In the genomic region with DNA sequence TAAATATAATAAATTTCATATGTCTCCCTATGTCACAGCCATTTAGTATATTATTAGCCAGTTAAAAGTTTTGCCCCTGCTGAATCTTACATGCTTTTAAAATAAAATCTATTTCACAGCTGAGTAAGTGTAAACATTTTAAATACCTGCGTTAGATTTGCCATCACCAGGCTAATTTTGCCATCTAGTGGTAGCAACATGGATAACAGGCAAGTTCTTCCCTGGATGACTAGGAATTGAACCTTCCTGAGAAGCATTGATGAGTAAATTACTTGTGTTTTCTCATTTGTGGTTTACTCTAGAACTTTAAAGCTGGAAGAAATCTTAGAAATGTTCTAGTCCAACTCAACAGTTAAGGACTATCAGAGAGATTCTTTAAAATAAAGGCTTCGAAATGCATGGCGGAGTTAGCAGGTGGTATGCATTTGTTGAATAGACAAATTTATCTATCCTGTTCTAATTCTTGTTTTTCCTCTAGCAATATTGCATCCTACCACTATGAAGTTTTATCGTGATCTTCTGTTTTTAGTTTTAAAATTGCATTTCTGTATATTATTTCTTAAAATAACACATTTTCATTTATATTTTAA, we compare ENCODE assay signal across 8 cellular contexts. TPM values are rescaled to one million over a fixed set of nuclear protein-coding genes. Genes with fewer than 3 reads are reported as not detected.
DNase-seq lines count a peak whose midpoint lies in the region; ATAC-seq, FAIRE-seq and TF ChIP-seq lines count a peak whose summit lies in the region.

No MANE protein-coding gene starts in this region.

- H3K9me3 ChIP-seq in WERI-Rb-1 (ENCODE audit: severe bottlenecking) (no peaks in the 10 kb centered on the region), small intestine (ENCODE audit: control insufficient read depth, low read depth) (no peaks in the 10 kb centered on the region)

- H3K27ac ChIP-seq in GM23338 (ENCODE audit: low read depth) (no peak overlapping the region), WERI-Rb-1 (no peak overlapping the region), small intestine (ENCODE audit: low read depth in 1 of 2, low read length in 1 of 2) (no peak overlapping the region)

- peaks cover 29 to 56% of the 10 kb centered on the region in 2 donors for H3K27me3 Mint-ChIP-seq in natural killer cell (ENCODE audit: low read depth in 2 of 2)
- H3K27me3 Mint-ChIP-seq in natural killer cell treated with Interleukin-12 subunit alpha and Interleukin-12 subunit beta and Interleukin-15 and Interleukin-18, amount 100 ng/mL, for 72 hours: peaks cover 19 to 31% of the 10 kb centered on the region in 2 donors
- H3K27me3 Mint-ChIP-seq in GM23338 (ENCODE audit: insufficient read depth, low read depth, poor library complexity): peaks cover 10% of the 10 kb centered on the region

- DNase-seq in natural killer cell (no peak), GM23338 (ENCODE audit: low spot score) (peak; percentile 76), NCI-H1105 (lab: John Stamatoyannopoulos, UW) (peak; percentile 26), WERI-Rb-1 (peak; percentile 26), globus pallidus (ENCODE audit: low spot score) (peak; percentile 51), small intestine (peak; percentile 74)
- no peak for DNase-seq in natural killer cell treated with Interleukin-12 subunit alpha and Interleukin-12 subunit beta and Interleukin-15 and Interleukin-18, amount 100 ng/mL, for 72 hours (ENCODE audit: low spot score)

- H3K4me1 Mint-ChIP-seq in natural killer cell: peaks cover 10 to 17% of the 10 kb centered on the region in 2 donors
- peaks cover 0 to 6% of the 10 kb centered on the region in 2 donors for H3K4me1 Mint-ChIP-seq in natural killer cell treated with Interleukin-12 subunit alpha and Interleukin-12 subunit beta and Interleukin-15 and Interleukin-18, amount 100 ng/mL, for 72 hours (ENCODE audit: low read depth in 2 of 2)
- H3K4me1 Mint-ChIP-seq in GM23338: peaks cover 38% of the 10 kb centered on the region

- H3K36me3 ChIP-seq in GM23338 (ENCODE audit: insufficient read depth) (no peaks in the 10 kb centered on the region), WERI-Rb-1 (no peaks in the 10 kb centered on the region), small intestine (ENCODE audit: control insufficient read depth in 2 of 2, insufficient read depth in 2 of 2, low read length in 2 of 2) (no peaks in the 10 kb centered on the region)

- H3F3A ChIP-seq in GM23338 (replicated peaks; ENCODE audit: low read depth): no peaks in the 10 kb centered on the region

- H3K36me3 Mint-ChIP-seq in natural killer cell: no peaks in the 10 kb centered on the region
- H3K36me3 Mint-ChIP-seq in natural killer cell treated with Interleukin-12 subunit alpha and Interleukin-12 subunit beta and Interleukin-15 and Interleukin-18, amount 100 ng/mL, for 72 hours: no peaks in the 10 kb centered on the region
- H3K36me3 Mint-ChIP-seq in GM23338 (ENCODE audit: low read depth): no peaks in the 10 kb centered on the region

- intact Hi-C loops in natural killer cell (cut with micrococcal nuclease): loop anchor here (1.0 to 5.0 kb wide), 3 partner anchors 98 to 448 kb away; partner anchors contain the start of gene DOP1A

- H3K4me3 ChIP-seq in GM23338 (no peak overlapping the region), WERI-Rb-1 (ENCODE audit: low read depth, low read length) (no peak overlapping the region), small intestine (ENCODE audit: low read depth in 1 of 2, low read length in 2 of 2) (no peak overlapping the region)

- no peaks in the 10 kb centered on the region for H4K20me1 ChIP-seq in GM23338 (replicated peaks; ENCODE audit: insufficient read depth)

- ATAC-seq in natural killer cell (peak; percentile 52 to 61 (median 54)), GM23338 (no peak), GM21526 (IDR thresholded peaks at IDR 0.05; ENCODE audit: low FRiP score, unreplicated experiment) (no peak)
- no peak for ATAC-seq in natural killer cell treated with Interleukin-12 subunit alpha and Interleukin-12 subunit beta and Interleukin-15 and Interleukin-18, amount 100 ng/mL, for 72 hours

- no peak overlapping the region for H2AFZ ChIP-seq in GM23338

- TF ChIP-seq CTCF in natural killer cell (IDR thresholded peaks at IDR 0.05): peak; percentile 81
- peak; percentile 89 to 98 for TF ChIP-seq CTCF in GM23338 (conservative IDR thresholded peaks at IDR 0.05; ENCODE audit: low read depth in 2 of 2)
- TF ChIP-seq CTCF in WERI-Rb-1 (IDR thresholded peaks at IDR 0.05; ENCODE audit: low read depth, low read length): peak; percentile 60

- WGBS in small intestine, 3 donors: 17 to 36% (median 23%) methylated on average over 4 of the region's 4 CpGs

- H3K27ac Mint-ChIP-seq in natural killer cell (no peak overlapping the region), GM23338 (no peak overlapping the region)
- no peak overlapping the region for H3K27ac Mint-ChIP-seq in natural killer cell treated with Interleukin-12 subunit alpha and Interleukin-12 subunit beta and Interleukin-15 and Interleukin-18, amount 100 ng/mL, for 72 hours

- no peaks in the 10 kb centered on the region for H3K79me2 ChIP-seq in GM23338 (replicated peaks; ENCODE audit: insufficient read depth)

- no peaks in the 10 kb centered on the region for H3K9me3 Mint-ChIP-seq in natural killer cell
- H3K9me3 Mint-ChIP-seq in natural killer cell treated with Interleukin-12 subunit alpha and Interleukin-12 subunit beta and Interleukin-15 and Interleukin-18, amount 100 ng/mL, for 72 hours: no peaks in the 10 kb centered on the region
- H3K9me3 Mint-ChIP-seq in GM23338: no peaks in the 10 kb centered on the region

- H3K4me1 ChIP-seq in GM23338 (ENCODE audit: insufficient read depth) (peaks cover 18% of the 10 kb centered on the region), small intestine (ENCODE audit: control insufficient read depth in 2 of 2, insufficient read depth in 1 of 2, low read depth in 1 of 2, low read length in 1 of 2) (no peaks in the 10 kb centered on the region)

- H3K4me2 ChIP-seq in GM23338: no peak overlapping the region

- peak; percentile 36 for FAIRE-seq in small intestine (lab: Jason Lieb, UNC)

- H3K4me3 Mint-ChIP-seq in natural killer cell (no peak overlapping the region), GM23338 (no peak overlapping the region)
- no peak overlapping the region for H3K4me3 Mint-ChIP-seq in natural killer cell treated with Interleukin-12 subunit alpha and Interleukin-12 subunit beta and Interleukin-15 and Interleukin-18, amount 100 ng/mL, for 72 hours

- no peaks in the 10 kb centered on the region for H3K9me2 ChIP-seq in GM23338 (ENCODE audit: insufficient read depth)

- peaks cover 12% of the 10 kb centered on the region for H3K27me3 ChIP-seq in GM23338 (ENCODE audit: insufficient read depth)
- H3K27me3 ChIP-seq in WERI-Rb-1 (ENCODE audit: insufficient read depth, low read depth, severe bottlenecking): no peaks in the 10 kb centered on the region
- no peaks in the 10 kb centered on the region for H3K27me3 ChIP-seq in small intestine (ENCODE audit: control insufficient read depth in 2 of 2, insufficient read depth in 2 of 2, low read length in 2 of 2)

TF ChIP-seq in GM23338, 12 proteins besides CTCF, POLR2A, EP300 and RAD21 (continues in another document):
- no peak for TF ChIP-seq JUNB (IDR thresholded peaks at IDR 0.05; ENCODE audit: unreplicated experiment)
- no peak for TF ChIP-seq CREB1 (CRISPR knock-in tag; IDR thresholded peaks at IDR 0.05; ENCODE audit: low read depth)
- no peak for TF ChIP-seq STAT1 (IDR thresholded peaks at IDR 0.05; ENCODE audit: unreplicated experiment)
- TF ChIP-seq EZH2phosphoT487 (IDR thresholded peaks at IDR 0.05; ENCODE audit: unreplicated experiment): no peak
- no peak for TF ChIP-seq REST (IDR thresholded peaks at IDR 0.05; ENCODE audit: unreplicated experiment)
- no peak for TF ChIP-seq ZNF331 (CRISPR knock-in tag; IDR thresholded peaks at IDR 0.05; ENCODE audit: low read depth)
- no peak for TF ChIP-seq NANOG (IDR thresholded peaks at IDR 0.05; ENCODE audit: borderline replicate concordance)
- no peak for TF ChIP-seq ETS1 (IDR thresholded peaks at IDR 0.05)
- no peak for TF ChIP-seq EZH2 (IDR thresholded peaks at IDR 0.05; ENCODE audit: low read depth, unreplicated experiment)

RNA-seq across cellular contexts. Expression of gene PRSS35, which starts 2.6 kb away (rescaled TPM):
- not detected for total RNA-seq in natural killer cell
- total RNA-seq in natural killer cell treated with Interleukin-12 subunit alpha and Interleukin-12 subunit beta and Interleukin-15 and Interleukin-18, amount 100 ng/mL, for 72 hours: not detected
- total RNA-seq in GM23338 (2014; rRNA removed; shearing (Covaris generic)): 1.2 and 2.1 TPM in 2 replicates
- polyA plus RNA-seq in GM23338 (2016; fragmentation: Nextera tagmentation; extraction: Ambion mirVana): 1.7 TPM in 2 replicates
- under 1 TPM in 1 of 3 donors, not detected in 2; 0.12 TPM for polyA plus RNA-seq in small intestine

Comparison
In these comparisons a context has a peak if more than half of its experiments do, and no peak if none do; other contexts are left out.
1. ATAC-seq: peak in natural killer cell (3 of 3); none in natural killer cell treated with Interleukin-12 subunit alpha and Interleukin-12 subunit beta and Interleukin-15 and Interleukin-18, amount 100 ng/mL, for 72 hours (0 of 2), GM23338 (single experiment) and GM21526 (single experiment).
2. DNase-seq: peak in GM23338 (single experiment), NCI-H1105 (single experiment), WERI-Rb-1 (single experiment), globus pallidus (single experiment) and small intestine (single experiment); none in natural killer cell (single experiment) and natural killer cell treated with Interleukin-12 subunit alpha and Interleukin-12 subunit beta and Interleukin-15 and Interleukin-18, amount 100 ng/mL, for 72 hours (single experiment).
3. Peak in every context shown above with its lines, with median percentiles within 50 percentile points of each other: CTCF ChIP-seq.